Comparison of ENCODE assay signal across 2 cellular contexts in genomic region chr1:230308039-230308438, GRCh38.
TF ChIP-seq lines count a peak whose summit lies in the region.

No MANE protein-coding gene starts in this region.

TF ChIP-seq in HCT116, 20 proteins besides CTCF, POLR2A, EP300 and RAD21 (continued from another document):
- no peak for TF ChIP-seq REST (IDR thresholded peaks at IDR 0.05; ENCODE audit: low read depth)
- TF ChIP-seq POLR2AphosphoS5 (IDR thresholded peaks at IDR 0.05; ENCODE audit: low read depth, low read length), result peak; percentile 74
- no peak for TF ChIP-seq ZNF274 (IDR thresholded peaks at IDR 0.05; ENCODE audit: low read depth, low read length)
- TF ChIP-seq FOSL1 (IDR thresholded peaks at IDR 0.05; ENCODE audit: low read depth), result peak; percentile 61
- TF ChIP-seq CEBPB (IDR thresholded peaks at IDR 0.05; ENCODE audit: low read depth), result no peak
- no peak for TF ChIP-seq EZH2phosphoT487 (IDR thresholded peaks at IDR 0.05; ENCODE audit: borderline replicate concordance)
- no peak for TF ChIP-seq ZFX (IDR thresholded peaks at IDR 0.05)
- peak; percentile 80 for TF ChIP-seq CBX3 (IDR thresholded peaks at IDR 0.05; ENCODE audit: low read depth)
- peak; percentile 59 for TF ChIP-seq SP1 (IDR thresholded peaks at IDR 0.05; ENCODE audit: low read depth)
- TF ChIP-seq SIN3A (IDR thresholded peaks at IDR 0.05; ENCODE audit: low read depth), result no peak
- no peak for TF ChIP-seq SRF (IDR thresholded peaks at IDR 0.05; ENCODE audit: low read depth)
- no peak for TF ChIP-seq TCF7L2 (IDR thresholded peaks at IDR 0.05; ENCODE audit: borderline replicate concordance, extremely low read depth, insufficient read depth, insufficient read length)
- TF ChIP-seq EZH2 (IDR thresholded peaks at IDR 0.05), result no peak
- peak; percentile 45; the same call in 1 of the 2 replicates for TF ChIP-seq MAX (IDR thresholded peaks at IDR 0.05)
- TF ChIP-seq ELF1 (IDR thresholded peaks at IDR 0.05; ENCODE audit: borderline replicate concordance, low read depth), result no peak
- TF ChIP-seq YY1 (IDR thresholded peaks at IDR 0.05; ENCODE audit: extremely low read depth, insufficient replicate concordance, low read depth, low read length), result no peak
- no peak for TF ChIP-seq ZBTB33 (IDR thresholded peaks at IDR 0.05; ENCODE audit: extremely low read depth, insufficient replicate concordance, low read length)
- TF ChIP-seq EGR1 (IDR thresholded peaks at IDR 0.05; ENCODE audit: low read depth), result no peak

TF ChIP-seq in HepG2, 621 proteins besides CTCF, POLR2A, EP300 and RAD21 (continued from another document):
- TF ChIP-seq ZBTB34 (CRISPR knock-in tag; IDR thresholded peaks at IDR 0.05), result no peak
